14 cellular contexts compared by ENCODE assay signal in the genomic region with DNA sequence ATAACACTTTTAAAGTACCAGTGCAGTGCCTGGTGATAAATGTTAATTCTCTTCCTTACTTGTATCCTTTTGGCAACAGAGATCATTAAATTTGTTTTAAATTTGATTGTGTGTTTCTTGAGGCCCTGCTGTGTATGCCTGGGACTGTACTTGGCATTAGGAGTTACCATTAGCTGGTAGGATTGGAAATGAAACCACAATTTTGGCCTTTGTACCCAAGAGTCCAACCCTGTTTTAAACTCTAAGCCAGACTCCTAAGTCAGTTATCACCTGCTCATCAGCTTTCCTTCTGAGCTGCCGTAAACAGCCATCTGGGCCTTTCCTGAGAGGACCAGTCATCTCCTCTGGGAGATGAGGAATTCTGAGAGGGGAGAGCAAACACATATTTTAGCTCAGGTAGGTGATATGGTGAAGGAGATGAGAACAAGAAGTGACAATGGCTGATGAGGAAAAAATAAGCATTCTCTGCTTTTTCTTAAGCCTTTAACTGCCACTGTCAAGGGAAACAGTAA.
A peak's percentile ranks its signal among the peaks of the same experiment; 100 is the strongest.
DNase-seq lines count a peak whose midpoint lies in the region; ATAC-seq, FAIRE-seq and TF ChIP-seq lines count a peak whose summit lies in the region.
"Had no signal": no experiment of that assay in that cellular context is flagged by ENCODE, and none has a peak within 500 bp of the region (broad histone marks: within the 10 kb centered on the region; RNA-seq: fewer than 3 reads in every experiment).

No MANE protein-coding gene starts in this region.

- H3K4me3 ChIP-seq in left ventricle myocardium inferior, result no peak overlapping the region
- no peak overlapping the region for H3K4me3 ChIP-seq in K562
- no peak overlapping the region for H3K4me3 ChIP-seq in mucosa of descending colon
- H3K4me3 ChIP-seq in SK-N-SH (ENCODE audit: low read depth in 2 of 2, low read length in 1 of 2), result no peak overlapping the region

- no TSS peak for BruUV-seq in K562 (replicated peaks; lab: Mats Ljungman, UMichigan)

- CTCF ChIA-PET in K562 (lab: Yijun Ruan, JAX; ENCODE audit: low intra/inter-chr PET ratio) (no interaction called here), SK-N-SH (lab: Yijun Ruan, JAX) (interaction anchor here (1.4 to 1.9 kb wide), 2 partner anchors 80 to 108 kb away, joined by 3 to 9 read pairs; no protein-coding TSS in a partner anchor)
- CTCF ChIA-PET in activated CD8-positive, alpha-beta T cell treated with anti-CD3 and anti-CD28 coated beads for 36 hours (lab: Charles Lee), result interaction anchor here (0.7 to 1.3 kb wide), 3 partner anchors 20 to 88 kb away, joined by 3 read pairs; no protein-coding TSS in a partner anchor

- H3K4me1 ChIP-seq in left ventricle myocardium inferior, result peaks cover 99% of the 10 kb centered on the region
- peaks cover 17 to 54% of the 10 kb centered on the region in 2 experiments for H3K4me1 ChIP-seq in K562 (replicated peaks in 1 of 2; ENCODE audit: control insufficient read depth in 2 of 2, insufficient read depth in 2 of 2, low read length in 2 of 2)
- H3K4me1 ChIP-seq in mucosa of descending colon (ENCODE audit: low read depth), result peaks cover 55% of the 10 kb centered on the region
- H3K4me1 ChIP-seq in SK-N-SH (ENCODE audit: control insufficient read depth in 1 of 2, insufficient read depth in 2 of 2, low read depth in 1 of 2, low read length in 1 of 2), result peaks cover 9 to 55% of the 10 kb centered on the region in 2 experiments; a peak in 3 of 4 replicates

- no CpG with 5 or more reads among the region's 1 CpG for WGBS in K562 (ENCODE audit: insufficient coverage, low coverage, missing lambda C conversion rate)
- 79% methylated on average over 1 of the region's 1 CpG for WGBS in SK-N-SH (ENCODE audit: low lambda C conversion rate)

- no peaks in the 10 kb centered on the region for H3K9me1 ChIP-seq in K562 (ENCODE audit: control insufficient read depth, insufficient read depth, low read length)

- H3K36me3 ChIP-seq in left ventricle myocardium inferior (no peaks in the 10 kb centered on the region), K562 (ENCODE audit: control insufficient read depth, insufficient read depth, low read length) (peaks cover 11% of the 10 kb centered on the region; the same call in 2 of the 3 replicates), mucosa of descending colon (ENCODE audit: low read depth) (no peaks in the 10 kb centered on the region), SK-N-SH (replicated peaks in 1 of 2; ENCODE audit: control insufficient read depth in 1 of 2, insufficient read depth in 2 of 2, low read length in 1 of 2) (no peaks in the 10 kb centered on the region)

- H3F3A ChIP-seq in SK-N-SH (replicated peaks; ENCODE audit: insufficient read depth), result no peaks in the 10 kb centered on the region

- no peak for ATAC-seq in K562
- ATAC-seq in mucosa of descending colon, result peak; percentile 36
- ATAC-seq in activated CD8-positive, alpha-beta T cell treated with anti-CD3 and anti-CD28 coated beads for 36 hours, result no peak
- ATAC-seq in GM18505 (IDR thresholded peaks at IDR 0.05; ENCODE audit: unreplicated experiment), result no peak

- intact Hi-C loops in left ventricle myocardium inferior (cut with micrococcal nuclease), result no loop called here
- intact Hi-C loops in cardiac septum (cut with DNase I), result no loop called here
- intact Hi-C loops in K562 (cut with micrococcal nuclease), result no loop called here
- intact Hi-C loops in mucosa of descending colon (cut with DNase I, micrococcal nuclease), result no loop called here
- intact Hi-C loops in activated CD8-positive, alpha-beta T cell treated with anti-CD3 and anti-CD28 coated beads for 36 hours (cut with micrococcal nuclease), result no loop called here

- H3K27me3 Mint-ChIP-seq in activated CD8-positive, alpha-beta T cell treated with anti-CD3 and anti-CD28 coated beads for 36 hours, result no peaks in the 10 kb centered on the region
- H3K27me3 Mint-ChIP-seq: progenitor cell of endocrine pancreas had no signal

- H3K9me2 ChIP-seq in SK-N-SH, result no peaks in the 10 kb centered on the region

- in situ Hi-C loops in K562 (cut with MboI), result no loop called here

- TF ChIP-seq POLR2A in K562 (conservative IDR thresholded peaks at IDR 0.05) (no peak), GM18505 (IDR thresholded peaks at IDR 0.05; ENCODE audit: borderline replicate concordance, extremely low read depth, insufficient read depth, insufficient read length) (no peak)

- H3K79me2 ChIP-seq in K562 (ENCODE audit: control insufficient read depth, insufficient read depth, low read length), result peaks cover 74% of the 10 kb centered on the region
- no peaks in the 10 kb centered on the region for H3K79me2 ChIP-seq in SK-N-SH (ENCODE audit: insufficient read depth)

- H3K9me3 Mint-ChIP-seq in activated CD8-positive, alpha-beta T cell treated with anti-CD3 and anti-CD28 coated beads for 36 hours, result no peaks in the 10 kb centered on the region

- no peak for TF ChIP-seq EP300 in K562 (IDR thresholded peaks at IDR 0.05; ENCODE audit: low read length)
- no peak for TF ChIP-seq EP300 in SK-N-SH (IDR thresholded peaks at IDR 0.05; ENCODE audit: borderline replicate concordance in 1 of 2, low read depth in 1 of 2, low read length in 1 of 2)

- TF ChIP-seq RAD21 in K562 (CRISPR knock-in tag; conservative IDR thresholded peaks at IDR 0.05 in 1 of 2, IDR thresholded peaks at IDR 0.05 in 1 of 2), result no peak
- TF ChIP-seq RAD21 in SK-N-SH (IDR thresholded peaks at IDR 0.05; ENCODE audit: low read length), result no peak

- H3K36me3 Mint-ChIP-seq in activated CD8-positive, alpha-beta T cell treated with anti-CD3 and anti-CD28 coated beads for 36 hours (ENCODE audit: low read depth), result peaks cover 20% of the 10 kb centered on the region

- peaks cover 66% of the 10 kb centered on the region for H3K4me1 Mint-ChIP-seq in activated CD8-positive, alpha-beta T cell treated with anti-CD3 and anti-CD28 coated beads for 36 hours (ENCODE audit: low read depth)

- no peak for TF ChIP-seq CTCF in left ventricle myocardium inferior (IDR thresholded peaks at IDR 0.05; ENCODE audit: borderline replicate concordance)
- no peak for TF ChIP-seq CTCF in K562 (IDR thresholded peaks at IDR 0.05 in 2 of 3, conservative IDR thresholded peaks at IDR 0.05 in 1 of 3; ENCODE audit: insufficient read depth in 2 of 3, low read depth in 1 of 3, low read length in 3 of 3)
- TF ChIP-seq CTCF in mucosa of descending colon (IDR thresholded peaks at IDR 0.05), result no peak
- TF ChIP-seq CTCF in activated CD8-positive, alpha-beta T cell treated with anti-CD3 and anti-CD28 coated beads for 36 hours (IDR thresholded peaks at IDR 0.05), result no peak
- TF ChIP-seq CTCF in SK-N-SH (IDR thresholded peaks at IDR 0.05), result no peak

- FAIRE-seq in K562 (lab: Jason Lieb, UNC), result no peak

- H3K27me3 ChIP-seq in left ventricle myocardium inferior (ENCODE audit: low read depth), result no peaks in the 10 kb centered on the region
- no peaks in the 10 kb centered on the region for H3K27me3 ChIP-seq in K562 (ENCODE audit: control insufficient read depth in 2 of 2, insufficient read depth in 2 of 2, low read length in 2 of 2)
- no peaks in the 10 kb centered on the region for H3K27me3 ChIP-seq in SK-N-SH (ENCODE audit: insufficient read depth)

- no peak overlapping the region for H3K4me3 Mint-ChIP-seq in activated CD8-positive, alpha-beta T cell treated with anti-CD3 and anti-CD28 coated beads for 36 hours

- no peaks in the 10 kb centered on the region for H4K20me1 ChIP-seq in K562 (replicated peaks; ENCODE audit: control insufficient read depth, insufficient read depth, low read length)
- H4K20me1 ChIP-seq in SK-N-SH (ENCODE audit: insufficient read depth), result no peaks in the 10 kb centered on the region

- DNase-seq in left ventricle myocardium inferior (no peak), cardiac septum (ENCODE audit: low spot score) (no peak), K562 (ENCODE audit: extremely low read depth in 1 of 4, low spot score in 3 of 4) (no peak), mucosa of descending colon (no peak), superior temporal gyrus (ENCODE audit: extremely low spot score) (no peak), SK-N-SH (no peak)
- DNase-seq in activated CD8-positive, alpha-beta T cell treated with anti-CD3 and anti-CD28 coated beads for 36 hours, result no peak
- DNase-seq: effector CD4-positive, alpha-beta T cell; KG1; NCI-H526 treated with DMSO at 0.1 percent for 48 hours; T-helper 9 cell had no signal

- H3K4me2 ChIP-seq in K562 (ENCODE audit: insufficient read depth, low read length) (peak overlapping the region; percentile 24), SK-N-SH (no peak overlapping the region)

- POLR2A ChIA-PET in K562 (lab: Yijun Ruan, JAX), result interaction anchor here (0.6 kb wide), 1 partner anchor 13 kb away, joined by 4 read pairs; no protein-coding TSS in a partner anchor
- POLR2A ChIA-PET in activated CD8-positive, alpha-beta T cell treated with anti-CD3 and anti-CD28 coated beads for 36 hours (lab: Charles Lee), result interaction anchor here (1.2 kb wide), 1 partner anchor 82 kb away, joined by 5 read pairs; the partner anchor contains the start of gene SUSD6
- POLR2A ChIA-PET in SK-N-SH (lab: Yijun Ruan, JAX), result no interaction called here

- no peaks in the 10 kb centered on the region for H3K9me3 ChIP-seq in left ventricle myocardium inferior (replicated peaks)
- no peaks in the 10 kb centered on the region for H3K9me3 ChIP-seq in K562 (replicated peaks; ENCODE audit: control insufficient read depth, insufficient read depth, low read depth, low read length)
- no peaks in the 10 kb centered on the region for H3K9me3 ChIP-seq in mucosa of descending colon
- no peaks in the 10 kb centered on the region for H3K9me3 ChIP-seq in SK-N-SH

- peak overlapping the region; percentile 88 for H3K27ac ChIP-seq in left ventricle myocardium inferior (replicated peaks)
- peak overlapping the region; percentile 97; the same call in 2 of the 3 replicates for H3K27ac ChIP-seq in K562 (ENCODE audit: extremely low read depth, low read depth, low read length)
- H3K27ac ChIP-seq in SK-N-SH (ENCODE audit: low read depth in 2 of 2, low read length in 1 of 2), result peak overlapping the region in 1 of 2 experiments; percentile 44; a peak in 1 of 4 replicates
- H3K27ac ChIP-seq: C4-2B had no signal

- no peak overlapping the region for H3K27ac Mint-ChIP-seq in activated CD8-positive, alpha-beta T cell treated with anti-CD3 and anti-CD28 coated beads for 36 hours

- H2AFZ ChIP-seq in K562 (ENCODE audit: low read depth, low read length) (no peak overlapping the region), SK-N-SH (ENCODE audit: low read depth) (no peak overlapping the region)

- H3K9ac ChIP-seq in K562 (ENCODE audit: insufficient read depth in 1 of 2, low read depth in 2 of 2, low read length in 2 of 2) (peak overlapping the region; percentile 28 to 73; a peak in 2 of 4 replicates), SK-N-SH (no peak overlapping the region)

TF ChIP-seq in K562, 482 proteins besides CTCF, POLR2A, EP300 and RAD21 (continues in another document):
- no peak for TF ChIP-seq CBX1 (IDR thresholded peaks at IDR 0.05; ENCODE audit: low read depth)

TF ChIP-seq in SK-N-SH, 30 proteins besides CTCF, POLR2A, EP300 and RAD21 (continues in another document):
- no peak for TF ChIP-seq MEF2A (IDR thresholded peaks at IDR 0.05; ENCODE audit: borderline replicate concordance, low read depth)
